ENCODE assay signal across 14 cellular contexts in the genomic region with DNA sequence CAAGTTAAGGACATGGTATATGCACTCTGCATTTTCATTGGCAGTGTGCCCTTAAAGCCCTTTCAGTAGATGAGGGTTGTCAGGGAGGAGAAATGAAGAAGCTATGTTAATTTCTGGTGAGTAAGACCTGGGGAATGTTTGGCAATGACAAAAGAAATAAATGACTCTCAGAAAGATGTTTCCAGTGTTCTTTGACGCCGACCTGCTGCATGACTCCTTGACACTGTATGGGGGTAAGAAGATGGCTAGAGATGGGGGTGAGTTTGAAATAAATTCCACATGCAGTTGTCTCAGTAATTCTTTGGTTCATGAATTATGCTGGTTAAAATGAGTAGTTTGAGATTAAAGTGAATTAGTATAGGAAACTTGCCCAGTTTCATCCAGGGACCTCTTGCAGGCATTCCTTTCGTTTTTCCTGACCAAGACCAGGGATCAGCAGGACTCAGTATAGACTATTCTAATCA. TPM values are rescaled to one million over a fixed set of nuclear protein-coding genes. Genes with fewer than 3 reads are reported as not detected.
A peak's percentile ranks its signal among the peaks of the same experiment; 100 is the strongest.
DNase-seq lines count a peak whose midpoint lies in the region; ATAC-seq, FAIRE-seq and TF ChIP-seq lines count a peak whose summit lies in the region.
"Had no signal": no experiment of that assay in that cellular context is flagged by ENCODE, and none has a peak within 500 bp of the region (broad histone marks: within the 10 kb centered on the region; RNA-seq: fewer than 3 reads in every experiment).

No MANE protein-coding gene starts in this region.

- H3K27me3 ChIP-seq in iPS DF 6.9 (ENCODE audit: control insufficient read depth, insufficient read depth, low read length) (no peaks in the 10 kb centered on the region), HepG2 (ENCODE audit: control insufficient read depth in 1 of 2, insufficient read depth in 2 of 2, low read length in 2 of 2) (no peaks in the 10 kb centered on the region)

- no peaks in the 10 kb centered on the region for H4K20me1 ChIP-seq in HepG2 (ENCODE audit: insufficient read depth, low read length)

- peak; percentile 68 for DNase-seq in AG08395 (ENCODE audit: low spot score)
- DNase-seq in HFFc6: peak; percentile 85
- DNase-seq in astrocyte of the cerebellum (ENCODE audit: low read depth): peak; percentile 85
- peak; percentile 31 for DNase-seq in iPS DF 6.9 (ENCODE audit: low read depth, low spot score)
- no peak for DNase-seq in HepG2 (ENCODE audit: low spot score)
- DNase-seq in COR-L47 (lab: John Stamatoyannopoulos, UW): no peak
- DNase-seq: activated CD4-positive, alpha-beta T cell treated with anti-CD3 and anti-CD28 coated beads, Interleukin-2, amount 50 U/mL, for 4 hours; activated naive CD8-positive, alpha-beta T cell treated with anti-CD3 and anti-CD28 coated beads, Interleukin-2, amount 50 U/mL, for 24 hours; left ventricle myocardium superior; MM.1S; NCI-H510A had no signal

- intact Hi-C loops in HepG2 (cut with micrococcal nuclease; ENCODE audit: unreplicated experiment): no loop called here

- no peak overlapping the region for H2AFZ ChIP-seq in HepG2 (ENCODE audit: low read length)

- TF ChIP-seq CTCF in HFFc6 (IDR thresholded peaks at IDR 0.05) (no peak), astrocyte of the cerebellum (IDR thresholded peaks at IDR 0.05; ENCODE audit: low read depth, low read length, missing control alignments) (no peak), HepG2 (CRISPR knock-in tag; IDR thresholded peaks at IDR 0.05) (no peak)

- no peaks in the 10 kb centered on the region for H3K9me3 Mint-ChIP-seq in HFFc6
- H3K9me3 Mint-ChIP-seq: activated naive CD8-positive, alpha-beta T cell treated with anti-CD3 and anti-CD28 coated beads, Interleukin-2, amount 50 U/mL, for 24 hours had no signal

- TF ChIP-seq EP300 in HepG2 (IDR thresholded peaks at IDR 0.05; ENCODE audit: low read depth in 2 of 2, low read length in 2 of 2) (no peak), HepG2 (CRISPR knock-in tag; IDR thresholded peaks at IDR 0.05; ENCODE audit: borderline replicate concordance) (no peak)

- no peak overlapping the region for H3K9ac ChIP-seq in HepG2 (ENCODE audit: insufficient read depth, low read depth, low read length)

- ATAC-seq in GM21515 (IDR thresholded peaks at IDR 0.05; ENCODE audit: unreplicated experiment) (no peak), GM18505 (IDR thresholded peaks at IDR 0.05; ENCODE audit: unreplicated experiment) (no peak), HepG2 (no peak)
- ATAC-seq: activated naive CD8-positive, alpha-beta T cell treated with anti-CD3 and anti-CD28 coated beads, Interleukin-2, amount 50 U/mL, for 24 hours; left ventricle myocardium superior had no signal

- in situ Hi-C loops in astrocyte of the cerebellum (cut with HindIII; ENCODE audit: low sequenced_read_pairs): no loop called here
- in situ Hi-C loops in HepG2 (cut with HindIII; ENCODE audit: extremely low pct_ligation_motif_present, low pct_unique_long_range_greater_than_20kb): no loop called here

- H3K79me2 ChIP-seq in HepG2 (ENCODE audit: insufficient read depth, low read length): no peaks in the 10 kb centered on the region

- H3K27ac ChIP-seq in iPS DF 6.9 (ENCODE audit: low read length): no peak overlapping the region
- H3K27ac ChIP-seq in HepG2 (ENCODE audit: extremely low read length, insufficient read depth, low read length): no peak overlapping the region

- CTCF ChIA-PET in HepG2 (lab: Yijun Ruan, JAX; ENCODE audit: low intra/inter-chr PET ratio, low total read pairs): no interaction called here

- H3K9me3 ChIP-seq in iPS DF 6.9 (ENCODE audit: control insufficient read depth, insufficient read depth, low read length) (no peaks in the 10 kb centered on the region), HepG2 (ENCODE audit: low read length) (no peaks in the 10 kb centered on the region)

- TF ChIP-seq POLR2A in GM18505 (IDR thresholded peaks at IDR 0.05; ENCODE audit: borderline replicate concordance, extremely low read depth, insufficient read depth, insufficient read length) (no peak), HepG2 (IDR thresholded peaks at IDR 0.05; ENCODE audit: insufficient read depth in 1 of 2, low read depth in 2 of 2, low read length in 2 of 2) (no peak)

- no peaks in the 10 kb centered on the region; the same call in 1 of the 2 replicates for H3K4me1 ChIP-seq in iPS DF 6.9 (ENCODE audit: control insufficient read depth, insufficient read depth, low read length)
- H3K4me1 ChIP-seq in HepG2 (ENCODE audit: insufficient read depth, low read length): peaks cover 5% of the 10 kb centered on the region

- H3K4me1 Mint-ChIP-seq in HFFc6 (ENCODE audit: low read depth): peaks cover 40% of the 10 kb centered on the region
- H3K4me1 Mint-ChIP-seq: activated naive CD8-positive, alpha-beta T cell treated with anti-CD3 and anti-CD28 coated beads, Interleukin-2, amount 50 U/mL, for 24 hours had no signal

- H3K27ac Mint-ChIP-seq in HFFc6: peak overlapping the region; percentile 73
- H3K27ac Mint-ChIP-seq: activated naive CD8-positive, alpha-beta T cell treated with anti-CD3 and anti-CD28 coated beads, Interleukin-2, amount 50 U/mL, for 24 hours; progenitor cell of endocrine pancreas had no signal

- no peak for FAIRE-seq in HepG2 (lab: Jason Lieb, UNC)

- no peaks in the 10 kb centered on the region for H3K27me3 Mint-ChIP-seq in HFFc6 (ENCODE audit: insufficient read depth)
- H3K27me3 Mint-ChIP-seq: activated naive CD8-positive, alpha-beta T cell treated with anti-CD3 and anti-CD28 coated beads, Interleukin-2, amount 50 U/mL, for 24 hours; progenitor cell of endocrine pancreas had no signal

- no CpG with 5 or more reads among the region's 3 CpGs for WGBS in iPS DF 6.9 (ENCODE audit: insufficient coverage, insufficient read length)
- 92% methylated on average over 3 of the region's 3 CpGs for WGBS in HepG2 (ENCODE audit: low lambda C conversion rate)

- peak overlapping the region; percentile 61 for H3K4me3 Mint-ChIP-seq in HFFc6
- H3K4me3 Mint-ChIP-seq: activated naive CD8-positive, alpha-beta T cell treated with anti-CD3 and anti-CD28 coated beads, Interleukin-2, amount 50 U/mL, for 24 hours had no signal

- POLR2A ChIA-PET in HepG2 (lab: Yijun Ruan, JAX): interaction anchor here (1.8 kb wide), 1 partner anchor 40 kb away, joined by 4 read pairs; the partner anchor contains the start of gene ZNF512

- no peak overlapping the region for H3K4me2 ChIP-seq in HepG2 (ENCODE audit: low read depth, low read length)

- TF ChIP-seq RAD21 in HepG2 (CRISPR knock-in tag; IDR thresholded peaks at IDR 0.05): no peak

- no TSS peak for BruUV-seq in HepG2 (replicated peaks; lab: Mats Ljungman, UMichigan)

- peaks cover 59% of the 10 kb centered on the region for H3K36me3 Mint-ChIP-seq in HFFc6 (ENCODE audit: low read depth)

- no peak overlapping the region for H3K4me3 ChIP-seq in astrocyte of the cerebellum (ENCODE audit: low read depth, low read length)
- H3K4me3 ChIP-seq in iPS DF 6.9 (ENCODE audit: low read length): no peak overlapping the region
- H3K4me3 ChIP-seq in HepG2 (replicated peaks in 1 of 3; ENCODE audit: insufficient read depth in 1 of 3, low read depth in 2 of 3, low read length in 3 of 3): no peak overlapping the region

- no peaks in the 10 kb centered on the region; the same call in 1 of the 2 replicates for H3K36me3 ChIP-seq in iPS DF 6.9 (ENCODE audit: control insufficient read depth, insufficient read depth, low read length)
- H3K36me3 ChIP-seq in HepG2 (replicated peaks in 1 of 2; ENCODE audit: control insufficient read depth in 1 of 2, insufficient read depth in 2 of 2, low read length in 2 of 2): peaks cover 20 to 40% of the 10 kb centered on the region in 2 experiments

RNA-seq across cellular contexts. Expression of gene CCDC121, which starts 5.9 kb away (rescaled TPM):
- total RNA-seq in HFFc6 (2021; fragmentation: NEBNext Ultra II Directional; extraction: Animal tissue kit (Norgen Biotek cat#: 25700)): 1 to 10 TPM in 2 of 6 experiments, under 1 TPM in 4; 0.52 to 1.2 (median 0.97) TPM
- total RNA-seq in HepG2 (2016; rRNA removed; fragmentation: Illumina TruSeq; extraction: Trizol): 3.0 and 3.8 TPM in 2 replicates
- total RNA-seq in HepG2 (2016; cell fraction: cytosol; rRNA removed; fragmentation: Illumina TruSeq; extraction: Trizol; ENCODE audit: low read depth): 0.40 and 1.1 TPM in 2 replicates
- 3.4 and 4.4 TPM in 2 replicates for total RNA-seq in HepG2 (2016; cell fraction: insoluble cytoplasmic fraction; rRNA removed; fragmentation: Illumina TruSeq; extraction: Trizol)
- 2.0 TPM in 2 replicates for total RNA-seq in HepG2 (2016; cell fraction: membrane; rRNA removed; fragmentation: Illumina TruSeq; extraction: Trizol)
- total RNA-seq in HepG2 (2016; cell fraction: nucleus; rRNA removed; fragmentation: Illumina TruSeq; extraction: Trizol): 2.3 and 2.7 TPM in 2 replicates
- polyA plus RNA-seq in HepG2 (2011; rRNA removed): 1.2 and 1.9 TPM in 2 replicates
- 0.50 and 0.79 TPM in 2 replicates for polyA plus RNA-seq in HepG2 (2011; cell fraction: cytosol; rRNA removed)
- polyA plus RNA-seq in HepG2 (2011; cell fraction: nucleus; rRNA removed): 0.61 and 0.88 TPM in 2 replicates
- 1.3 and 2.8 TPM in 2 replicates for polyA plus RNA-seq in HepG2 (2012)
- 0.28 and 0.31 TPM in 2 replicates for polyA plus RNA-seq in HepG2 (2016; cell fraction: cytosol; fragmentation: Illumina TruSeq; extraction: Trizol; ENCODE audit: low read depth)
- polyA plus RNA-seq in HepG2 (2016; cell fraction: insoluble cytoplasmic fraction; fragmentation: Illumina TruSeq; extraction: Trizol; ENCODE audit: low read depth): 3.4 and 5.5 TPM in 2 replicates
- 0.83 and 1.1 TPM in 2 replicates for polyA plus RNA-seq in HepG2 (2016; cell fraction: membrane; fragmentation: Illumina TruSeq; extraction: Trizol; ENCODE audit: low read depth)
- polyA plus RNA-seq in HepG2 (2016; cell fraction: nucleus; fragmentation: Illumina TruSeq; extraction: Trizol; ENCODE audit: insufficient read depth, low read depth): 3.8 and 3.9 TPM in 2 replicates
- 0.46 and 0.49 TPM in 2 replicates for polyA minus RNA-seq in HepG2 (2011; rRNA and poly(A)+ RNA removed; ENCODE audit: low replicate concordance)
- polyA minus RNA-seq in HepG2 (2011; cell fraction: cytosol; rRNA and poly(A)+ RNA removed): 0.79 and 1.1 TPM in 2 replicates
- 1.9 and 2.6 TPM in 2 replicates for polyA minus RNA-seq in HepG2 (2011; cell fraction: nucleus; rRNA and poly(A)+ RNA removed)

RNA-seq across cellular contexts. Expression of gene GPN1, which starts 5.9 kb away (rescaled TPM):
- total RNA-seq in HFFc6 (2021; fragmentation: NEBNext Ultra II Directional; extraction: Animal tissue kit (Norgen Biotek cat#: 25700)): 10 to 100 TPM; 33.2 to 44.2 (median 39.8) TPM
- 62.7 and 98.5 TPM in 2 replicates for total RNA-seq in HepG2 (2016; rRNA removed; fragmentation: Illumina TruSeq; extraction: Trizol)
- 11.8 and 12.1 TPM in 2 replicates for total RNA-seq in HepG2 (2016; cell fraction: cytosol; rRNA removed; fragmentation: Illumina TruSeq; extraction: Trizol; ENCODE audit: low read depth)
- total RNA-seq in HepG2 (2016; cell fraction: insoluble cytoplasmic fraction; rRNA removed; fragmentation: Illumina TruSeq; extraction: Trizol): 62.1 and 103 TPM in 2 replicates
- 36.3 and 39.5 TPM in 2 replicates for total RNA-seq in HepG2 (2016; cell fraction: membrane; rRNA removed; fragmentation: Illumina TruSeq; extraction: Trizol)
- total RNA-seq in HepG2 (2016; cell fraction: nucleus; rRNA removed; fragmentation: Illumina TruSeq; extraction: Trizol): 35.4 and 37.8 TPM in 2 replicates
- 51.9 and 54.5 TPM in 2 replicates for polyA plus RNA-seq in HepG2 (2011; rRNA removed)
- polyA plus RNA-seq in HepG2 (2011; cell fraction: cytosol; rRNA removed): 29.7 and 46.3 TPM in 2 replicates
- polyA plus RNA-seq in HepG2 (2011; cell fraction: nucleus; rRNA removed): 16.8 and 22.2 TPM in 2 replicates
- 41.7 and 47.0 TPM in 2 replicates for polyA plus RNA-seq in HepG2 (2012)
- 13.4 and 13.7 TPM in 2 replicates for polyA plus RNA-seq in HepG2 (2016; cell fraction: cytosol; fragmentation: Illumina TruSeq; extraction: Trizol; ENCODE audit: low read depth)
- 89.3 and 97.6 TPM in 2 replicates for polyA plus RNA-seq in HepG2 (2016; cell fraction: insoluble cytoplasmic fraction; fragmentation: Illumina TruSeq; extraction: Trizol; ENCODE audit: low read depth)
- polyA plus RNA-seq in HepG2 (2016; cell fraction: membrane; fragmentation: Illumina TruSeq; extraction: Trizol; ENCODE audit: low read depth): 26.6 and 27.4 TPM in 2 replicates
- polyA plus RNA-seq in HepG2 (2016; cell fraction: nucleus; fragmentation: Illumina TruSeq; extraction: Trizol; ENCODE audit: insufficient read depth, low read depth): 43.6 and 44.2 TPM in 2 replicates
- 68.4 and 76.3 TPM in 2 replicates for polyA minus RNA-seq in HepG2 (2011; rRNA and poly(A)+ RNA removed; ENCODE audit: low replicate concordance)
- 27.5 and 32.2 TPM in 2 replicates for polyA minus RNA-seq in HepG2 (2011; cell fraction: cytosol; rRNA and poly(A)+ RNA removed)
- polyA minus RNA-seq in HepG2 (2011; cell fraction: nucleus; rRNA and poly(A)+ RNA removed): 54.5 and 62.1 TPM in 2 replicates

RNA-seq across cellular contexts. Expression of gene ZNF512, which starts 40.1 kb away (rescaled TPM):
- 10 to 100 TPM; 20.1 to 28.3 (median 26.7) TPM for total RNA-seq in HFFc6 (2021; fragmentation: NEBNext Ultra II Directional; extraction: Animal tissue kit (Norgen Biotek cat#: 25700))
- total RNA-seq in HepG2 (2016; rRNA removed; fragmentation: Illumina TruSeq; extraction: Trizol): 31.0 and 38.1 TPM in 2 replicates
- total RNA-seq in HepG2 (2016; cell fraction: cytosol; rRNA removed; fragmentation: Illumina TruSeq; extraction: Trizol; ENCODE audit: low read depth): 16.0 and 19.8 TPM in 2 replicates
- 26.9 and 42.0 TPM in 2 replicates for total RNA-seq in HepG2 (2016; cell fraction: insoluble cytoplasmic fraction; rRNA removed; fragmentation: Illumina TruSeq; extraction: Trizol)
- total RNA-seq in HepG2 (2016; cell fraction: membrane; rRNA removed; fragmentation: Illumina TruSeq; extraction: Trizol): 21.0 and 25.6 TPM in 2 replicates
- total RNA-seq in HepG2 (2016; cell fraction: nucleus; rRNA removed; fragmentation: Illumina TruSeq; extraction: Trizol): 41.8 and 49.3 TPM in 2 replicates
- 27.9 and 29.8 TPM in 2 replicates for polyA plus RNA-seq in HepG2 (2011; rRNA removed)
- polyA plus RNA-seq in HepG2 (2011; cell fraction: cytosol; rRNA removed): 13.4 and 17.0 TPM in 2 replicates
- polyA plus RNA-seq in HepG2 (2011; cell fraction: nucleus; rRNA removed): 81.1 and 98.2 TPM in 2 replicates
- 22.2 and 36.6 TPM in 2 replicates for polyA plus RNA-seq in HepG2 (2012)
- 3.3 and 4.9 TPM in 2 replicates for polyA plus RNA-seq in HepG2 (2016; cell fraction: cytosol; fragmentation: Illumina TruSeq; extraction: Trizol; ENCODE audit: low read depth)
- 33.7 and 36.8 TPM in 2 replicates for polyA plus RNA-seq in HepG2 (2016; cell fraction: insoluble cytoplasmic fraction; fragmentation: Illumina TruSeq; extraction: Trizol; ENCODE audit: low read depth)
- polyA plus RNA-seq in HepG2 (2016; cell fraction: membrane; fragmentation: Illumina TruSeq; extraction: Trizol; ENCODE audit: low read depth): 10.9 TPM in 2 replicates
- 65.8 and 79.5 TPM in 2 replicates for polyA plus RNA-seq in HepG2 (2016; cell fraction: nucleus; fragmentation: Illumina TruSeq; extraction: Trizol; ENCODE audit: insufficient read depth, low read depth)
- 19.0 and 22.7 TPM in 2 replicates for polyA minus RNA-seq in HepG2 (2011; rRNA and poly(A)+ RNA removed; ENCODE audit: low replicate concordance)
- 9.5 and 10.0 TPM in 2 replicates for polyA minus RNA-seq in HepG2 (2011; cell fraction: cytosol; rRNA and poly(A)+ RNA removed)
- 57.8 and 73.6 TPM in 2 replicates for polyA minus RNA-seq in HepG2 (2011; cell fraction: nucleus; rRNA and poly(A)+ RNA removed)

RNA-seq across cellular contexts. Expression of gene SUPT7L, which starts 40.5 kb away (rescaled TPM):
- 10 to 100 TPM; 22.7 to 26.4 (median 24.2) TPM for total RNA-seq in HFFc6 (2021; fragmentation: NEBNext Ultra II Directional; extraction: Animal tissue kit (Norgen Biotek cat#: 25700))
- 28.7 and 32.9 TPM in 2 replicates for total RNA-seq in HepG2 (2016; rRNA removed; fragmentation: Illumina TruSeq; extraction: Trizol)
- 4.8 and 5.8 TPM in 2 replicates for total RNA-seq in HepG2 (2016; cell fraction: cytosol; rRNA removed; fragmentation: Illumina TruSeq; extraction: Trizol; ENCODE audit: low read depth)
- 27.3 and 33.0 TPM in 2 replicates for total RNA-seq in HepG2 (2016; cell fraction: insoluble cytoplasmic fraction; rRNA removed; fragmentation: Illumina TruSeq; extraction: Trizol)
- 11.7 TPM in 2 replicates for total RNA-seq in HepG2 (2016; cell fraction: membrane; rRNA removed; fragmentation: Illumina TruSeq; extraction: Trizol)
- total RNA-seq in HepG2 (2016; cell fraction: nucleus; rRNA removed; fragmentation: Illumina TruSeq; extraction: Trizol): 46.3 and 47.7 TPM in 2 replicates
- 77.5 and 78.0 TPM in 2 replicates for polyA plus RNA-seq in HepG2 (2011; rRNA removed)
- polyA plus RNA-seq in HepG2 (2011; cell fraction: cytosol; rRNA removed): 42.9 and 43.8 TPM in 2 replicates
- 131 and 148 TPM in 2 replicates for polyA plus RNA-seq in HepG2 (2011; cell fraction: nucleus; rRNA removed)
- 36.6 and 37.0 TPM in 2 replicates for polyA plus RNA-seq in HepG2 (2012)
- polyA plus RNA-seq in HepG2 (2016; cell fraction: cytosol; fragmentation: Illumina TruSeq; extraction: Trizol; ENCODE audit: low read depth): 2.7 and 2.9 TPM in 2 replicates
- 35.5 and 40.9 TPM in 2 replicates for polyA plus RNA-seq in HepG2 (2016; cell fraction: insoluble cytoplasmic fraction; fragmentation: Illumina TruSeq; extraction: Trizol; ENCODE audit: low read depth)
- polyA plus RNA-seq in HepG2 (2016; cell fraction: membrane; fragmentation: Illumina TruSeq; extraction: Trizol; ENCODE audit: low read depth): 7.6 and 8.4 TPM in 2 replicates
- polyA plus RNA-seq in HepG2 (2016; cell fraction: nucleus; fragmentation: Illumina TruSeq; extraction: Trizol; ENCODE audit: insufficient read depth, low read depth): 97.5 and 99.5 TPM in 2 replicates
- polyA minus RNA-seq in HepG2 (2011; rRNA and poly(A)+ RNA removed; ENCODE audit: low replicate concordance): 56.7 and 59.6 TPM in 2 replicates
- polyA minus RNA-seq in HepG2 (2011; cell fraction: cytosol; rRNA and poly(A)+ RNA removed): 26.8 and 31.8 TPM in 2 replicates
- 76.9 and 100 TPM in 2 replicates for polyA minus RNA-seq in HepG2 (2011; cell fraction: nucleus; rRNA and poly(A)+ RNA removed)

RNA-seq across cellular contexts. Expression of gene SLC4A1AP, which starts 40.7 kb away (rescaled TPM):
- 10 to 100 TPM; 23.0 to 27.1 (median 24.5) TPM for total RNA-seq in HFFc6 (2021; fragmentation: NEBNext Ultra II Directional; extraction: Animal tissue kit (Norgen Biotek cat#: 25700))
- total RNA-seq in HepG2 (2016; rRNA removed; fragmentation: Illumina TruSeq; extraction: Trizol): 44.6 and 59.0 TPM in 2 replicates
- 4.9 and 6.1 TPM in 2 replicates for total RNA-seq in HepG2 (2016; cell fraction: cytosol; rRNA removed; fragmentation: Illumina TruSeq; extraction: Trizol; ENCODE audit: low read depth)
- 44.0 and 52.8 TPM in 2 replicates for total RNA-seq in HepG2 (2016; cell fraction: insoluble cytoplasmic fraction; rRNA removed; fragmentation: Illumina TruSeq; extraction: Trizol)
- 8.2 and 10.0 TPM in 2 replicates for total RNA-seq in HepG2 (2016; cell fraction: membrane; rRNA removed; fragmentation: Illumina TruSeq; extraction: Trizol)
- 31.4 and 34.3 TPM in 2 replicates for total RNA-seq in HepG2 (2016; cell fraction: nucleus; rRNA removed; fragmentation: Illumina TruSeq; extraction: Trizol)
- polyA plus RNA-seq in HepG2 (2011; rRNA removed): 13.4 and 15.3 TPM in 2 replicates
- 9.4 and 10.5 TPM in 2 replicates for polyA plus RNA-seq in HepG2 (2011; cell fraction: cytosol; rRNA removed)
- polyA plus RNA-seq in HepG2 (2011; cell fraction: nucleus; rRNA removed): 18.1 and 21.0 TPM in 2 replicates
- polyA plus RNA-seq in HepG2 (2012): 21.9 and 28.3 TPM in 2 replicates
- polyA plus RNA-seq in HepG2 (2016; cell fraction: cytosol; fragmentation: Illumina TruSeq; extraction: Trizol; ENCODE audit: low read depth): 1.9 and 2.3 TPM in 2 replicates
- 49.7 and 51.9 TPM in 2 replicates for polyA plus RNA-seq in HepG2 (2016; cell fraction: insoluble cytoplasmic fraction; fragmentation: Illumina TruSeq; extraction: Trizol; ENCODE audit: low read depth)
- 3.4 and 4.5 TPM in 2 replicates for polyA plus RNA-seq in HepG2 (2016; cell fraction: membrane; fragmentation: Illumina TruSeq; extraction: Trizol; ENCODE audit: low read depth)
- 42.8 and 45.5 TPM in 2 replicates for polyA plus RNA-seq in HepG2 (2016; cell fraction: nucleus; fragmentation: Illumina TruSeq; extraction: Trizol; ENCODE audit: insufficient read depth, low read depth)
- 11.2 and 15.3 TPM in 2 replicates for polyA minus RNA-seq in HepG2 (2011; rRNA and poly(A)+ RNA removed; ENCODE audit: low replicate concordance)
- 13.8 and 14.9 TPM in 2 replicates for polyA minus RNA-seq in HepG2 (2011; cell fraction: cytosol; rRNA and poly(A)+ RNA removed)
- 18.9 and 22.8 TPM in 2 replicates for polyA minus RNA-seq in HepG2 (2011; cell fraction: nucleus; rRNA and poly(A)+ RNA removed)

Comparison
In these comparisons a context has a peak if more than half of its experiments do, and no peak if none do; other contexts are left out.
1. DNase-seq: peak in AG08395 (single experiment), HFFc6 (single experiment), astrocyte of the cerebellum (single experiment) and iPS DF 6.9 (single experiment); none in HepG2 (single experiment) and COR-L47 (single experiment).